Comparison of ENCODE assay signal across 1 cellular context in genomic region chr20:10857362-10858070, GRCh38.
A peak's percentile ranks its signal among the peaks of the same experiment; 100 is the strongest.
TF ChIP-seq lines count a peak whose summit lies in the region.

No MANE protein-coding gene starts in this region.

TF ChIP-seq in HepG2, 621 proteins besides CTCF, POLR2A, EP300 and RAD21 (continued from another document):
- TF ChIP-seq AKNA (CRISPR knock-in tag; IDR thresholded peaks at IDR 0.05; ENCODE audit: borderline replicate concordance): no peak
- TF ChIP-seq FOSL2 (CRISPR knock-in tag; IDR thresholded peaks at IDR 0.05): peak; percentile 59
- no peak for TF ChIP-seq ZNF101 (CRISPR knock-in tag; IDR thresholded peaks at IDR 0.05; ENCODE audit: borderline replicate concordance, low read depth)
- TF ChIP-seq CHD4 (IDR thresholded peaks at IDR 0.05; ENCODE audit: borderline replicate concordance, low read length): no peak
- TF ChIP-seq, protein P1, sequence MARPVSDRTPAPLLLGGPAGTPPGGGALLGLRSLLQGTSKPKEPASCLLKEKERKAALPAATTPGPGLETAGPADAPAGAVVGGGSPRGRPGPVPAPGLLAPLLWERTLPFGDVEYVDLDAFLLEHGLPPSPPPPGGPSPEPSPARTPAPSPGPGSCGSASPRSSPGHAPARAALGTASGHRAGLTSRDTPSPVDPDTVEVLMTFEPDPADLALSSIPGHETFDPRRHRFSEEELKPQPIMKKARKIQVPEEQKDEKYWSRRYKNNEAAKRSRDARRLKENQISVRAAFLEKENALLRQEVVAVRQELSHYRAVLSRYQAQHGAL (CRISPR knock-in tag; IDR thresholded peaks at IDR 0.05; ENCODE audit: not compliant biosample characterization): no peak
- TF ChIP-seq PLRG1 (conservative IDR thresholded peaks at IDR 0.05): no peak
- TF ChIP-seq ZNF614 (CRISPR knock-in tag; IDR thresholded peaks at IDR 0.05; ENCODE audit: borderline replicate concordance): no peak
- peak in 1 of 2 experiments; percentile 52; a peak in 2 of 4 replicates for TF ChIP-seq REST (IDR thresholded peaks at IDR 0.05; ENCODE audit: borderline replicate concordance in 1 of 2, low read depth in 1 of 2, low read length in 2 of 2)
- no peak for TF ChIP-seq KAT2B (IDR thresholded peaks at IDR 0.05; ENCODE audit: borderline replicate concordance, low read depth, low read length)
- TF ChIP-seq TCF7 (IDR thresholded peaks at IDR 0.05; ENCODE audit: low read depth): no peak
- peak; percentile 24; the same call in 1 of the 2 replicates for TF ChIP-seq ZBTB21 (CRISPR knock-in tag; IDR thresholded peaks at IDR 0.05)
- no peak for TF ChIP-seq JDP2 (CRISPR knock-in tag; IDR thresholded peaks at IDR 0.05; ENCODE audit: borderline replicate concordance)
- TF ChIP-seq, protein P2, sequence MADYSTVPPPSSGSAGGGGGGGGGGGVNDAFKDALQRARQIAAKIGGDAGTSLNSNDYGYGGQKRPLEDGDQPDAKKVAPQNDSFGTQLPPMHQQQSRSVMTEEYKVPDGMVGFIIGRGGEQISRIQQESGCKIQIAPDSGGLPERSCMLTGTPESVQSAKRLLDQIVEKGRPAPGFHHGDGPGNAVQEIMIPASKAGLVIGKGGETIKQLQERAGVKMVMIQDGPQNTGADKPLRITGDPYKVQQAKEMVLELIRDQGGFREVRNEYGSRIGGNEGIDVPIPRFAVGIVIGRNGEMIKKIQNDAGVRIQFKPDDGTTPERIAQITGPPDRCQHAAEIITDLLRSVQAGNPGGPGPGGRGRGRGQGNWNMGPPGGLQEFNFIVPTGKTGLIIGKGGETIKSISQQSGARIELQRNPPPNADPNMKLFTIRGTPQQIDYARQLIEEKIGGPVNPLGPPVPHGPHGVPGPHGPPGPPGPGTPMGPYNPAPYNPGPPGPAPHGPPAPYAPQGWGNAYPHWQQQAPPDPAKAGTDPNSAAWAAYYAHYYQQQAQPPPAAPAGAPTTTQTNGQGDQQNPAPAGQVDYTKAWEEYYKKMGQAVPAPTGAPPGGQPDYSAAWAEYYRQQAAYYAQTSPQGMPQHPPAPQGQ (CRISPR knock-in tag; IDR thresholded peaks at IDR 0.05; ENCODE audit: borderline replicate concordance): no peak
- TF ChIP-seq RBM39 (IDR thresholded peaks at IDR 0.05; ENCODE audit: low read depth, low read length, poor library complexity, severe bottlenecking): no peak
